In genomic region chr10:98309366-98310355, GRCh38 we compare ENCODE assay signal across 8 cellular contexts. TPM values are rescaled to one million over a fixed set of nuclear protein-coding genes. Genes with fewer than 3 reads are reported as not detected.
DNase-seq lines count a peak whose midpoint lies in the region; FAIRE-seq and TF ChIP-seq lines count a peak whose summit lies in the region.

No MANE protein-coding gene starts in this region.

- peaks cover 8% of the 10 kb centered on the region in 2 experiments for H3K27me3 ChIP-seq in endothelial cell of umbilical vein (ENCODE audit: control insufficient read depth in 2 of 2, insufficient read depth in 2 of 2, low read length in 2 of 2)

- peak overlapping the region; percentile 0 for H2AFZ ChIP-seq in endothelial cell of umbilical vein (ENCODE audit: low read depth, low read length)

- intact Hi-C loops in endothelial cell of umbilical vein (cut with micrococcal nuclease): loop anchor here (1.0 kb wide), 4 partner anchors 47 to 395 kb away; no protein-coding TSS in a partner anchor

- H3K27ac ChIP-seq in endothelial cell of umbilical vein (ENCODE audit: insufficient read depth, low read depth, low read length): no peak overlapping the region

- H3K4me1 ChIP-seq in endothelial cell of umbilical vein (ENCODE audit: control insufficient read depth, extremely low read depth, insufficient read depth, low read length): no peaks in the 10 kb centered on the region

- no peaks in the 10 kb centered on the region for H3K9me1 ChIP-seq in endothelial cell of umbilical vein (replicated peaks; ENCODE audit: control insufficient read depth, extremely low read depth, insufficient read depth, low read length)

- H3K9ac ChIP-seq in endothelial cell of umbilical vein (replicated peaks; ENCODE audit: extremely low read depth, insufficient read depth, low read length): no peak overlapping the region

- peak; percentile 89 for FAIRE-seq in endothelial cell of umbilical vein (lab: Jason Lieb, UNC)

- no peaks in the 10 kb centered on the region for H3K79me2 ChIP-seq in endothelial cell of umbilical vein (ENCODE audit: control insufficient read depth, insufficient read depth, low read length)

- no peak overlapping the region for H3K4me3 ChIP-seq in endothelial cell of umbilical vein (replicated peaks in 1 of 3; ENCODE audit: insufficient read depth in 1 of 3, low read depth in 1 of 3, low read length in 3 of 3)

- BruUV-seq in endothelial cell of umbilical vein (replicated peaks; lab: Mats Ljungman, UMichigan): no TSS peak

- no peaks in the 10 kb centered on the region for H3K9me3 ChIP-seq in endothelial cell of umbilical vein (replicated peaks; ENCODE audit: control insufficient read depth, insufficient read depth, low read length)

- TF ChIP-seq POLR2A in endothelial cell of umbilical vein (IDR thresholded peaks at IDR 0.05; ENCODE audit: low read depth, low read length): no peak

- in situ Hi-C loops in SK-MEL-5 (cut with HindIII; ENCODE audit: low pct_unique_long_range_greater_than_20kb, low sequenced_read_pairs): loop anchor here (25.0 kb wide), 1 partner anchor 147 kb away; no protein-coding TSS in a partner anchor

- peak; percentile 84 for DNase-seq in ELR (ENCODE audit: low read depth)
- DNase-seq in LHCN-M2 (ENCODE audit: low read depth): peak; percentile 83
- peak; percentile 82 for DNase-seq in SK-MEL-5 (ENCODE audit: low read depth, low spot score)
- peak; percentile 74 for DNase-seq in endothelial cell of umbilical vein (ENCODE audit: low read depth, low spot score)
- DNase-seq in medulla oblongata (ENCODE audit: extremely low spot score): peak; percentile 81
- peak; percentile 80 for DNase-seq in superior temporal gyrus (ENCODE audit: extremely low spot score)
- no peak for DNase-seq in activated CD4-positive, CD25-positive, alpha-beta regulatory T cell treated with anti-CD3 and anti-CD28 coated beads, Interleukin-2, amount 50 U/mL, for 72 hours
- DNase-seq in NOMO-1 (lab: John Stamatoyannopoulos, UW; ENCODE audit: unreplicated experiment in 2 of 2): no peak

- H3K36me3 ChIP-seq in endothelial cell of umbilical vein (ENCODE audit: control insufficient read depth in 2 of 2, extremely low read depth in 1 of 2, insufficient read depth in 2 of 2, low read length in 2 of 2): no peaks in the 10 kb centered on the region

- CTCF ChIA-PET in endothelial cell of umbilical vein (lab: Charles Lee): interaction anchor here (0.6 to 7.3 kb wide), 44 partner anchors 10 to 967 kb away, joined by 3 to 264 read pairs (median 5); partner anchors contain the start of genes LOXL4 and PYROXD2

- H3K4me2 ChIP-seq in endothelial cell of umbilical vein (ENCODE audit: insufficient read depth, low read length): no peak overlapping the region

- TF ChIP-seq CTCF in endothelial cell of umbilical vein (IDR thresholded peaks at IDR 0.05; ENCODE audit: extremely low read depth in 1 of 2, insufficient read depth in 1 of 2, low read depth in 1 of 2, low read length in 2 of 2): peak; percentile 89 to 96

- no peaks in the 10 kb centered on the region for H4K20me1 ChIP-seq in endothelial cell of umbilical vein (replicated peaks; ENCODE audit: control insufficient read depth, extremely low read depth, insufficient read depth, low read length)

- POLR2A ChIA-PET in endothelial cell of umbilical vein (lab: Charles Lee): no interaction called here

- dilution Hi-C loops in endothelial cell of umbilical vein (cut with MboI; ENCODE audit: extremely low pct_ligation_motif_present, low sequenced_read_pairs): no loop called here

TF ChIP-seq in endothelial cell of umbilical vein, 7 proteins besides CTCF, POLR2A, EP300 and RAD21:
- TF ChIP-seq MAX (IDR thresholded peaks at IDR 0.05; ENCODE audit: insufficient read depth, insufficient read length) (peak; percentile 16), POLR2AphosphoS5 (IDR thresholded peaks at IDR 0.05; ENCODE audit: insufficient read depth, low read depth, low read length) (no peak)

RNA-seq across cellular contexts. Expression of gene LOXL4, which starts 41.7 kb away (rescaled TPM):
- total RNA-seq in LHCN-M2 (2014; rRNA removed) (0.19 and 0.46 TPM in 2 replicates), endothelial cell of umbilical vein (0.92 and 1.4 TPM in 2 replicates)
- polyA plus RNA-seq in LHCN-M2 (2012): 0.58 TPM
- not detected in 2 replicates for total RNA-seq in SK-MEL-5 (2014; rRNA removed; shearing (Covaris generic))
- polyA plus RNA-seq in SK-MEL-5 (2015; cell fraction: cytosol; rRNA removed): not detected in 2 replicates
- polyA plus RNA-seq in SK-MEL-5 (2015; cell fraction: nucleus; rRNA removed): 0.33 TPM in 1 of 2 replicates, not detected in the other
- polyA plus RNA-seq in endothelial cell of umbilical vein: 1.8 and 1.9 TPM in 2 replicates
- 1.3 and 1.9 TPM in 2 replicates for polyA plus RNA-seq in endothelial cell of umbilical vein (2011; cell fraction: cytosol; rRNA removed)
- polyA plus RNA-seq in endothelial cell of umbilical vein (2011; cell fraction: nucleus; rRNA removed): 1.6 and 1.8 TPM in 2 replicates
- polyA plus RNA-seq in endothelial cell of umbilical vein (2012): 1.4 and 2.2 TPM in 2 replicates
- polyA minus RNA-seq in endothelial cell of umbilical vein: 1.5 and 3.2 TPM in 2 replicates
- not detected for polyA minus RNA-seq in endothelial cell of umbilical vein (2011; cell fraction: cytosol; rRNA and poly(A)+ RNA removed)
- polyA minus RNA-seq in endothelial cell of umbilical vein (2011; cell fraction: nucleus; rRNA and poly(A)+ RNA removed): 0.58 and 0.67 TPM in 2 replicates

Comparison
In these comparisons a context has a peak if more than half of its experiments do, and no peak if none do; other contexts are left out.
1. DNase-seq: peak in ELR (single experiment), LHCN-M2 (single experiment), SK-MEL-5 (single experiment), endothelial cell of umbilical vein (single experiment), medulla oblongata (single experiment) and superior temporal gyrus (single experiment); none in activated CD4-positive, CD25-positive, alpha-beta regulatory T cell treated with anti-CD3 and anti-CD28 coated beads, Interleukin-2, amount 50 U/mL, for 72 hours (single experiment) and NOMO-1 (0 of 2).